ENCODE assay signal across 11 cellular contexts in the genomic region with DNA sequence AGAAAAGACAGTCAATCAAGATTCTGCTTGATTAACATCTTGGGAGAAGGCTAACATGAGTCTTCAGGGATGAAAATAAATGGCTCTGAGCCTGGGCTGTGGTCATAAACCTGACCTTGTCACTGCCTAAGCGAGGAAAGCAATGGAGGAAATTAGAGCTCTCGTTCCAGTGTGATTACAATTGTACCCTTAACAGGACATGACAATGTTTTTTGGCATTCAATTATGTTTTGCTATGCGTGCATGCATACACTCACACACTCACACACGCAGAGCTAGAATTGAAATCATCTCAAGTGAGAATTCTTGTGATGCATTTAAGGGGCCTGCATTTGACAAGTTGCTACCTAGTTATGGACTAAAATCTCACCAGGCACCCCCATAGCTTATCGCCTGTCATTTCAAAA. TPM values are rescaled to one million over a fixed set of nuclear protein-coding genes. Genes with fewer than 3 reads are reported as not detected.
A peak's percentile ranks its signal among the peaks of the same experiment; 100 is the strongest.
DNase-seq lines count a peak whose midpoint lies in the region; ATAC-seq, FAIRE-seq and TF ChIP-seq lines count a peak whose summit lies in the region.
"Had no signal": no experiment of that assay in that cellular context is flagged by ENCODE, and none has a peak within 500 bp of the region (broad histone marks: within the 10 kb centered on the region; RNA-seq: fewer than 3 reads in every experiment).

No MANE protein-coding gene starts in this region.

- H3K79me2 ChIP-seq in H1 (ENCODE audit: control insufficient read depth in 1 of 2, insufficient read depth in 2 of 2, low read length in 2 of 2) = no peaks in the 10 kb centered on the region

- H4K91ac ChIP-seq in H1 (replicated peaks; ENCODE audit: insufficient read length, low read length) = no peak overlapping the region

- POLR2A ChIA-PET in H1 (lab: Charles Lee; ENCODE audit: partially characterized antibody) = interaction anchor here (0.7 kb wide), 1 partner anchor 77 kb away, joined by 3 read pairs; no protein-coding TSS in a partner anchor

- H3K27me3 ChIP-seq in H1 (replicated peaks in 1 of 4; ENCODE audit: control insufficient read depth in 3 of 4, extremely low read depth in 1 of 4, insufficient read depth in 3 of 4, low read length in 3 of 4) = peaks cover 0 to 4% (median 1%) of the 10 kb centered on the region in 4 experiments; a peak in 3 of 7 replicates

- peak overlapping the region; percentile 79; the same call in 1 of the 2 replicates for H2BK5ac ChIP-seq in H1 (ENCODE audit: low read depth, low read length)

- no peak for TF ChIP-seq POLR2A in H1 (IDR thresholded peaks at IDR 0.05; ENCODE audit: control extremely low read depth in 1 of 2, low read depth in 2 of 2, low read length in 2 of 2)

- no peak overlapping the region for H3K23ac ChIP-seq in H1 (ENCODE audit: insufficient read length)

- no peak overlapping the region for H3K27ac ChIP-seq in H1 (ENCODE audit: low read depth, low read length)

- H3K56ac ChIP-seq in H1 (replicated peaks; ENCODE audit: insufficient read length, low read depth, low read length) = no peak overlapping the region

- H2BK120ac ChIP-seq in H1 (replicated peaks; ENCODE audit: low read depth, low read length) = no peak overlapping the region

- H4K5ac ChIP-seq in H1 (ENCODE audit: insufficient read length, low read depth, low read length) = no peak overlapping the region

- 0 out of 2 replicates have a peak overlapping the region, but pooled peaks have one; percentile 26 for H2AFZ ChIP-seq in H1 (ENCODE audit: low read length)

- H3K4me2 ChIP-seq in H1 (ENCODE audit: insufficient read depth in 1 of 2, low read depth in 2 of 2, low read length in 2 of 2) = peak overlapping the region; percentile 7 to 48; a peak in 1 of 4 replicates

- no peak for TF ChIP-seq EP300 in H1 (IDR thresholded peaks at IDR 0.05; ENCODE audit: borderline replicate concordance in 1 of 2, low read depth in 2 of 2, low read length in 2 of 2)

- H3K36me3 ChIP-seq in H1 (ENCODE audit: control insufficient read depth in 2 of 4, insufficient read depth in 4 of 4, low read length in 3 of 4) = no peaks in the 10 kb centered on the region

- H3K23me2 ChIP-seq in H1 (ENCODE audit: low read depth, low read length) = no peaks in the 10 kb centered on the region; the same call in 1 of the 2 replicates

- CTCF ChIA-PET in H1 (lab: Charles Lee; ENCODE audit: partially characterized antibody) = interaction anchor here (0.5 to 1.1 kb wide), 8 partner anchors 9 to 1136 kb away, joined by 3 to 4 read pairs (median 3); no protein-coding TSS in a partner anchor

- H3K4me3 ChIP-seq in H1 (ENCODE audit: extremely low read depth in 1 of 4, insufficient read depth in 2 of 4, low read depth in 3 of 4, low read length in 4 of 4) = no peak overlapping the region

- DNase-seq in AG08396 (ENCODE audit: low spot score) (peak; percentile 19), H1 (ENCODE audit: low read depth in 1 of 2, low spot score in 2 of 2) (no peak), NCI-H2029 (lab: John Stamatoyannopoulos, UW) (no peak), DMS 273 treated with DMSO at 0.1 percent for 48 hours (lab: John Stamatoyannopoulos, UW) (no peak), NCI-H1092 treated with DMSO at 0.1 percent for 48 hours (lab: John Stamatoyannopoulos, UW) (no peak)
- DNase-seq: nucleus accumbens, trophoblast cell had no signal

- no peak for FAIRE-seq in H1 (lab: Jason Lieb, UNC)

- no peak overlapping the region for H2BK20ac ChIP-seq in H1 (ENCODE audit: low read length)

- no peak overlapping the region for H2BK15ac ChIP-seq in H1 (ENCODE audit: low read length)

- H3K4me1 ChIP-seq in H1 (replicated peaks in 1 of 4; ENCODE audit: control insufficient read depth in 3 of 4, insufficient read depth in 4 of 4, low read length in 3 of 4) = peaks cover 3 to 16% (median 4%) of the 10 kb centered on the region in 4 experiments; a peak in 6 of 7 replicates

- H2BK12ac ChIP-seq in H1 (ENCODE audit: low read depth, low read length) = peak overlapping the region; percentile 76; the same call in 1 of the 2 replicates

- H3K9me3 ChIP-seq in H1 (ENCODE audit: insufficient read depth in 2 of 2, low read depth in 1 of 2, low read length in 1 of 2) = no peaks in the 10 kb centered on the region

- no peak overlapping the region for H4K8ac ChIP-seq in H1 (ENCODE audit: extremely low read depth, insufficient read depth, low read length)

- no peak overlapping the region for H3K9ac ChIP-seq in H1 (replicated peaks in 1 of 4; ENCODE audit: extremely low read depth in 1 of 4, low read depth in 3 of 4, low read length in 3 of 4)

- no peak overlapping the region for H3K18ac ChIP-seq in H1 (ENCODE audit: extremely low read depth, low read length)

- no peaks in the 10 kb centered on the region for H3K79me1 ChIP-seq in H1 (ENCODE audit: low read depth, low read length)

- 83% methylated on average over 5 of the region's 5 CpGs; no CpG with 5 or more reads in 1 of the 2 experiments for WGBS in H1 (ENCODE audit: extremely low coverage in 1 of 2, insufficient coverage in 1 of 2, insufficient read length in 1 of 2, insufficient replicate concordance in 2 of 2, low coverage in 1 of 2, low lambda C conversion rate in 2 of 2, missing lambda C conversion rate in 1 of 2), 2 experiments

- H3K14ac ChIP-seq in H1 (ENCODE audit: insufficient read length) = no peak overlapping the region

- ATAC-seq in GM19372 (IDR thresholded peaks at IDR 0.05; ENCODE audit: low read depth, unreplicated experiment) (peak; percentile 10), HG03342 (IDR thresholded peaks at IDR 0.05; ENCODE audit: unreplicated experiment) (peak; percentile 8), GM21717 (IDR thresholded peaks at IDR 0.05; ENCODE audit: unreplicated experiment) (no peak)

- TF ChIP-seq CTCF in H1 (IDR thresholded peaks at IDR 0.05; ENCODE audit: control extremely low read depth in 1 of 3, insufficient read depth in 1 of 3, low read depth in 1 of 3, low read length in 3 of 3) = no peak

- H2AK5ac ChIP-seq in H1 (ENCODE audit: low read depth, low read length) = no peak overlapping the region

- H3K4ac ChIP-seq in H1 (replicated peaks; ENCODE audit: insufficient read length, low read depth, low read length) = no peak overlapping the region

- no peaks in the 10 kb centered on the region for H4K20me1 ChIP-seq in H1 (replicated peaks in 1 of 2; ENCODE audit: control insufficient read depth in 1 of 2, insufficient read depth in 2 of 2, low read length in 2 of 2)

- TF ChIP-seq RAD21 in H1 (IDR thresholded peaks at IDR 0.05 in 1 of 2, conservative IDR thresholded peaks at IDR 0.05 in 1 of 2; ENCODE audit: low read depth in 2 of 2, low read length in 2 of 2) = no peak

TF ChIP-seq in H1, 55 proteins besides CTCF, POLR2A, EP300 and RAD21:
- TF ChIP-seq YY1 (IDR thresholded peaks at IDR 0.05; ENCODE audit: low read depth, low read length) (no peak), FOSL1 (IDR thresholded peaks at IDR 0.05; ENCODE audit: insufficient read depth, low read depth, low read length) (no peak), MAFK (IDR thresholded peaks at IDR 0.05; ENCODE audit: low read depth, low read length) (no peak), NRF1 (IDR thresholded peaks at IDR 0.05; ENCODE audit: low read depth, low read length) (no peak), HDAC2 (IDR thresholded peaks at IDR 0.05; ENCODE audit: borderline replicate concordance in 1 of 2, low read depth in 2 of 2, low read length in 2 of 2) (no peak), JUN (IDR thresholded peaks at IDR 0.05; ENCODE audit: low read depth, low read length) (no peak), SIRT6 (IDR thresholded peaks at IDR 0.05; ENCODE audit: low read length) (no peak), SIN3A (conservative IDR thresholded peaks at IDR 0.05 in 1 of 2, IDR thresholded peaks at IDR 0.05 in 1 of 2; ENCODE audit: low read depth in 1 of 2, low read length in 2 of 2) (no peak), BCL11A (IDR thresholded peaks at IDR 0.05; ENCODE audit: low read depth in 2 of 2, low read length in 2 of 2) (no peak), CHD1 (IDR thresholded peaks at IDR 0.05; ENCODE audit: low read depth, low read length) (no peak), KDM4A (IDR thresholded peaks at IDR 0.05; ENCODE audit: low read depth, low read length, severe bottlenecking) (no peak), ASH2L (IDR thresholded peaks at IDR 0.05; ENCODE audit: low read length) (no peak)
- TF ChIP-seq, protein P1, sequence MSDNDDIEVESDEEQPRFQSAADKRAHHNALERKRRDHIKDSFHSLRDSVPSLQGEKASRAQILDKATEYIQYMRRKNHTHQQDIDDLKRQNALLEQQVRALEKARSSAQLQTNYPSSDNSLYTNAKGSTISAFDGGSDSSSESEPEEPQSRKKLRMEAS (IDR thresholded peaks at IDR 0.05) = no peak

RNA-seq across cellular contexts. Expression of a gene that starts 24.1 kb away (rescaled TPM):
- total RNA-seq in H1 (2021; fragmentation: NEBNext Ultra II Directional; extraction: Animal tissue kit (Norgen Biotek cat#: 25700)) = not detected in 2 replicates
- not detected in 2 replicates for polyA plus RNA-seq in H1 (2011; rRNA removed)
- polyA plus RNA-seq in H1 (2011; cell fraction: cytosol; rRNA removed) = not detected
- polyA plus RNA-seq in H1 (2011; cell fraction: nucleus; rRNA removed) = not detected
- polyA plus RNA-seq in H1 (2012, experiment 1 of 2) = not detected in 4 replicates
- polyA plus RNA-seq in H1 (2012, experiment 2 of 2) = not detected
- polyA plus RNA-seq in H1 (2013, experiment 1 of 2) = not detected
- not detected for polyA plus RNA-seq in H1 (2013, experiment 2 of 2)
- 0.12 TPM in 1 of 2 replicates, not detected in the other for polyA minus RNA-seq in H1 (2011; rRNA and poly(A)+ RNA removed)
- polyA minus RNA-seq in H1 (2011; cell fraction: cytosol; rRNA and poly(A)+ RNA removed) = not detected
- not detected for polyA minus RNA-seq in H1 (2011; cell fraction: nucleus; rRNA and poly(A)+ RNA removed)
- polyA plus RNA-seq: IgD-negative memory B cell had no signal

RNA-seq across cellular contexts. Expression of a gene that starts 34.4 kb away (rescaled TPM):
- 0.32 and 0.34 TPM in 2 replicates for total RNA-seq in H1 (2021; fragmentation: NEBNext Ultra II Directional; extraction: Animal tissue kit (Norgen Biotek cat#: 25700))
- 1.2 and 1.3 TPM in 2 replicates for polyA plus RNA-seq in H1 (2011; rRNA removed)
- 0.59 TPM for polyA plus RNA-seq in H1 (2011; cell fraction: cytosol; rRNA removed)
- 0.86 TPM for polyA plus RNA-seq in H1 (2011; cell fraction: nucleus; rRNA removed)
- polyA plus RNA-seq in H1 (2012, experiment 1 of 2) = 0.18 to 0.46 TPM (median 0.37 TPM) in 4 replicates
- polyA plus RNA-seq in H1 (2012, experiment 2 of 2) = 0.28 TPM
- polyA plus RNA-seq in H1 (2013, experiment 1 of 2) = 1.0 TPM
- 0.72 TPM for polyA plus RNA-seq in H1 (2013, experiment 2 of 2)
- 0.22 and 1.2 TPM in 2 replicates for polyA minus RNA-seq in H1 (2011; rRNA and poly(A)+ RNA removed)
- not detected for polyA minus RNA-seq in H1 (2011; cell fraction: cytosol; rRNA and poly(A)+ RNA removed)
- 1.2 TPM for polyA minus RNA-seq in H1 (2011; cell fraction: nucleus; rRNA and poly(A)+ RNA removed)
- polyA plus RNA-seq: IgD-negative memory B cell had no signal
